Comparison of ENCODE assay signal across 23 cellular contexts in the genomic region with DNA sequence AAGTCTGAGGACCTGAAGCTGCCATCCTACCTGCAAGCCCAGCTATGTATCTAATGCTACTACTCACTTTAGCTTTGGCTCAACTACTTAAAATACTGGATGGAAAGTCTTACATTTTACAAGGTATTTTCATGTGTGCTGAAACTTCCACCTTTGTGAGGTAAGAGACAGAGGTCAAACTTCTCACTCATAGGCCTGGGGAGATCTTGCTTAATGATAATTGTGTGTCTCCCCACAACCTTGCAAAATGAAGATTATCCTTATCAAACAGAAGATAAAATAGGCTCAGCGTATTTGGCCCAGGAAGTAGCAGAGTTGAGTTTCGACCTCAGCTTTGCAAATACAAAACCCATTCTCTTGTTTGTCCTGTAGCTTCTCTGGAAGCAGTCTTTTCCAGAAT.
"Had no signal": no experiment of that assay in that cellular context is flagged by ENCODE, and none has a peak within 500 bp of the region (broad histone marks: within the 10 kb centered on the region; RNA-seq: fewer than 3 reads in every experiment).

No MANE protein-coding gene starts in this region.

- DNase-seq: colonic mucosa; cortex of kidney; dermis blood vessel endothelial cell; dorsolateral prefrontal cortex; effector CD4-positive, alpha-beta T cell; effector CD8-positive, alpha-beta T cell; effector memory CD4-positive, alpha-beta T cell; effector memory CD8-positive, alpha-beta T cell; endodermal cell; esophagus squamous epithelium; foreskin fibroblast; foreskin keratinocyte; foreskin melanocyte; gastrocnemius medialis; glutamatergic neuron; head of caudate nucleus; heart left ventricle had no signal

- H3K27me3 Mint-ChIP-seq: dendritic cell treated with granulocyte-macrophage colony-stimulating factor and Interleukin-4, amounts not matched to agents 40 ng/mL and 50 ng/mL, for 4 days; effector memory CD8-positive, alpha-beta T cell had no signal

- H3K27ac ChIP-seq: colonic mucosa, coronary artery, dorsolateral prefrontal cortex, epithelial cell of prostate, esophagus muscularis mucosa, esophagus squamous epithelium, foreskin keratinocyte, gastrocnemius medialis, gastroesophageal sphincter, heart left ventricle had no signal

- ATAC-seq: effector memory CD8-positive, alpha-beta T cell; esophagus mucosa; foreskin keratinocyte; gastrocnemius medialis; gastroesophageal sphincter; heart left ventricle had no signal

- H3K9me3 ChIP-seq: colonic mucosa, esophagus muscularis mucosa, esophagus squamous epithelium, gastrocnemius medialis, gastroesophageal sphincter, heart left ventricle had no signal

- H3K4me3 ChIP-seq: colonic mucosa, coronary artery, dorsolateral prefrontal cortex, esophagus muscularis mucosa, esophagus squamous epithelium, gastrocnemius medialis, gastroesophageal sphincter, heart left ventricle had no signal

- H3K27me3 ChIP-seq: colonic mucosa, dorsolateral prefrontal cortex, esophagus muscularis mucosa, esophagus squamous epithelium, foreskin keratinocyte, gastrocnemius medialis, gastroesophageal sphincter, heart left ventricle had no signal

- H3K36me3 ChIP-seq: colonic mucosa, esophagus muscularis mucosa, gastrocnemius medialis, gastroesophageal sphincter, heart left ventricle had no signal

- H3K4me1 ChIP-seq: colonic mucosa, esophagus squamous epithelium, foreskin keratinocyte, gastrocnemius medialis, gastroesophageal sphincter had no signal

- H3K9me3 Mint-ChIP-seq: dendritic cell treated with granulocyte-macrophage colony-stimulating factor and Interleukin-4, amounts not matched to agents 40 ng/mL and 50 ng/mL, for 4 days; effector memory CD8-positive, alpha-beta T cell; endodermal cell had no signal

- H3K27ac Mint-ChIP-seq: dendritic cell treated with granulocyte-macrophage colony-stimulating factor and Interleukin-4, amounts not matched to agents 40 ng/mL and 50 ng/mL, for 4 days; effector memory CD8-positive, alpha-beta T cell; endodermal cell had no signal

- H3K4me3 Mint-ChIP-seq: dendritic cell treated with granulocyte-macrophage colony-stimulating factor and Interleukin-4, amounts not matched to agents 40 ng/mL and 50 ng/mL, for 4 days; effector memory CD8-positive, alpha-beta T cell; endodermal cell had no signal
